25 cellular contexts compared by ENCODE assay signal in the genomic region with DNA sequence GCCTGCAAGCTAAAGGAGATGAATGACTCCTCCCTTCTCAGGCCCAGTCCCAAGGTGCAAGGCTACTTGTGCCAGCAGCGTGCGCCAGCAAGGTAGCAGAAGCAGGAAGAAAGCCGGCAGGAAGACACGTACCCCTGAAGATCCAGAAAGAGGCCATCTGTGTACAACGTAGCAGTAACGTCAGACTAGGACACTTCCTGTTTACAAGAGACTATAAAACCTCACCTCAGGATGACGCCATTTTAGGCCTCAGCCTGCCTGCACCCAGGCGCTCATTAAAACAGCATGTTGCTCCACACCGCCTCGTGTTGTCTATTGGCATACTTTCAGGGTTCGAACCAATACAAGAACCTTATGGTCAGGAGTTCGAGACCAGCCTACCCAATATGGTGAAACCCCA. TPM values are rescaled to one million over a fixed set of nuclear protein-coding genes. Genes with fewer than 3 reads are reported as not detected.
DNase-seq lines count a peak whose midpoint lies in the region; ATAC-seq and TF ChIP-seq lines count a peak whose summit lies in the region.
"Had no signal": no experiment of that assay in that cellular context is flagged by ENCODE, and none has a peak within 500 bp of the region (broad histone marks: within the 10 kb centered on the region; RNA-seq: fewer than 3 reads in every experiment).

No MANE protein-coding gene starts in this region.

- CTCF ChIA-PET in activated CD4-positive, alpha-beta memory T cell treated with anti-CD3 and anti-CD28 coated beads, Interleukin-2, amount 10 ng/mL, durations not matched to agents 7 days and 5 days (lab: Charles Lee) = interaction anchor here (0.7 kb wide), 1 partner anchor 437 kb away, joined by 3 read pairs; no protein-coding TSS in a partner anchor
- CTCF ChIA-PET in activated CD4-positive, alpha-beta memory T cell treated with anti-CD3 and anti-CD28 coated beads for 36 hours (lab: Charles Lee) = no interaction called here

- peak; percentile 16 for DNase-seq in activated CD4-positive, alpha-beta memory T cell treated with anti-CD3 and anti-CD28 coated beads, Interleukin-2, amount 10 ng/mL, durations not matched to agents 7 days and 5 days
- no peak for DNase-seq in activated CD4-positive, alpha-beta memory T cell treated with anti-CD3 and anti-CD28 coated beads for 36 hours
- DNase-seq in GM23338 (ENCODE audit: low spot score) (no peak), neural progenitor cell (ENCODE audit: low spot score) (no peak), NCI-H1436 treated with DMSO at 0.1 percent for 48 hours (lab: John Stamatoyannopoulos, UW) (no peak), epidermal melanocyte (ENCODE audit: insufficient read length, low spot score) (no peak)
- DNase-seq: Caco-2, DMS79, GF-D8, H7, Karpas-422, NCI-H1694, NCI-H2029 treated with DMSO at 0.1 percent for 48 hours, NCI-H2227 treated with DMSO at 0.1 percent for 48 hours, NCI-H526 treated with DMSO at 0.1 percent for 48 hours, OCI-M1, Peyer's patch, SIG-M5, SK-N-SH had no signal

- H3K36me3 ChIP-seq in GM23338 (ENCODE audit: insufficient read depth) (no peaks in the 10 kb centered on the region), SU-DHL-6 (ENCODE audit: low read length) (no peaks in the 10 kb centered on the region), neural progenitor cell (no peaks in the 10 kb centered on the region)
- H3K36me3 ChIP-seq: BLaER1, Peyer's patch had no signal

- H3K9me3 ChIP-seq in SU-DHL-6 (ENCODE audit: insufficient read depth, low read length) = no peaks in the 10 kb centered on the region
- H3K9me3 ChIP-seq in neural progenitor cell (ENCODE audit: low read depth) = no peaks in the 10 kb centered on the region
- H3K9me3 ChIP-seq: Caco-2, Peyer's patch, SK-N-SH had no signal

- no peak overlapping the region for H3K27ac ChIP-seq in GM23338 (ENCODE audit: low read depth)
- no peak overlapping the region for H3K27ac ChIP-seq in SU-DHL-6 (ENCODE audit: low read depth, low read length)
- H3K27ac ChIP-seq in neural progenitor cell = no peak overlapping the region
- H3K27ac ChIP-seq: BLaER1, Peyer's patch had no signal

- no peak for ATAC-seq in GM23338
- ATAC-seq in GM18907 (IDR thresholded peaks at IDR 0.05; ENCODE audit: unreplicated experiment) = no peak
- ATAC-seq: T-cell had no signal

- H3K27me3 Mint-ChIP-seq in activated CD4-positive, alpha-beta memory T cell treated with anti-CD3 and anti-CD28 coated beads, Interleukin-2, amount 10 ng/mL, durations not matched to agents 7 days and 5 days = peaks cover 4% of the 10 kb centered on the region
- no peaks in the 10 kb centered on the region for H3K27me3 Mint-ChIP-seq in activated CD4-positive, alpha-beta memory T cell treated with anti-CD3 and anti-CD28 coated beads for 36 hours
- no peaks in the 10 kb centered on the region for H3K27me3 Mint-ChIP-seq in GM23338 (ENCODE audit: insufficient read depth, low read depth, poor library complexity)
- peaks cover 2% of the 10 kb centered on the region for H3K27me3 Mint-ChIP-seq in neural progenitor cell (ENCODE audit: insufficient read depth, low read depth)
- H3K27me3 Mint-ChIP-seq: T-cell had no signal

- peaks cover 2% of the 10 kb centered on the region for H3K4me1 Mint-ChIP-seq in activated CD4-positive, alpha-beta memory T cell treated with anti-CD3 and anti-CD28 coated beads, Interleukin-2, amount 10 ng/mL, durations not matched to agents 7 days and 5 days
- H3K4me1 Mint-ChIP-seq in activated CD4-positive, alpha-beta memory T cell treated with anti-CD3 and anti-CD28 coated beads for 36 hours (ENCODE audit: low read depth) = no peaks in the 10 kb centered on the region
- H3K4me1 Mint-ChIP-seq in GM23338 (no peaks in the 10 kb centered on the region), neural progenitor cell (peaks cover 2% of the 10 kb centered on the region)
- H3K4me1 Mint-ChIP-seq: CD4-positive, CD25-positive, alpha-beta regulatory T cell had no signal

- no peak overlapping the region for H3K27ac Mint-ChIP-seq in activated CD4-positive, alpha-beta memory T cell treated with anti-CD3 and anti-CD28 coated beads, Interleukin-2, amount 10 ng/mL, durations not matched to agents 7 days and 5 days
- no peak overlapping the region for H3K27ac Mint-ChIP-seq in activated CD4-positive, alpha-beta memory T cell treated with anti-CD3 and anti-CD28 coated beads for 36 hours
- H3K27ac Mint-ChIP-seq in GM23338 = no peak overlapping the region
- peak overlapping the region; percentile 54 for H3K27ac Mint-ChIP-seq in neural progenitor cell

- H3K9me3 Mint-ChIP-seq in activated CD4-positive, alpha-beta memory T cell treated with anti-CD3 and anti-CD28 coated beads, Interleukin-2, amount 10 ng/mL, durations not matched to agents 7 days and 5 days = no peaks in the 10 kb centered on the region
- no peaks in the 10 kb centered on the region for H3K9me3 Mint-ChIP-seq in activated CD4-positive, alpha-beta memory T cell treated with anti-CD3 and anti-CD28 coated beads for 36 hours
- H3K9me3 Mint-ChIP-seq in GM23338 (no peaks in the 10 kb centered on the region), neural progenitor cell (no peaks in the 10 kb centered on the region)
- H3K9me3 Mint-ChIP-seq: T-cell had no signal

- H4K20me1 ChIP-seq in GM23338 (replicated peaks; ENCODE audit: insufficient read depth) = no peaks in the 10 kb centered on the region
- no peaks in the 10 kb centered on the region for H4K20me1 ChIP-seq in SU-DHL-6 (ENCODE audit: low read depth, low read length)
- no peaks in the 10 kb centered on the region for H4K20me1 ChIP-seq in neural progenitor cell (ENCODE audit: low read depth)
- H4K20me1 ChIP-seq: BLaER1 had no signal

- H3K4me2 ChIP-seq in GM23338 = no peak overlapping the region
- no peak overlapping the region for H3K4me2 ChIP-seq in SU-DHL-6 (ENCODE audit: low read depth, low read length, poor library complexity, severe bottlenecking)
- no peak overlapping the region for H3K4me2 ChIP-seq in neural progenitor cell
- H3K4me2 ChIP-seq: BLaER1, SK-N-SH had no signal

- TF ChIP-seq CTCF in GM23338 (conservative IDR thresholded peaks at IDR 0.05; ENCODE audit: low read depth in 2 of 2) (no peak), SU-DHL-6 (IDR thresholded peaks at IDR 0.05; ENCODE audit: insufficient read depth, low read length, poor library complexity, severe bottlenecking) (no peak), neural progenitor cell (IDR thresholded peaks at IDR 0.05) (no peak)

- H3K79me2 ChIP-seq in GM23338 (replicated peaks; ENCODE audit: insufficient read depth) (no peaks in the 10 kb centered on the region), SU-DHL-6 (ENCODE audit: insufficient read depth, low read length) (no peaks in the 10 kb centered on the region), neural progenitor cell (ENCODE audit: low read depth) (no peaks in the 10 kb centered on the region)

- POLR2A ChIA-PET in activated CD4-positive, alpha-beta memory T cell treated with anti-CD3 and anti-CD28 coated beads, Interleukin-2, amount 10 ng/mL, durations not matched to agents 7 days and 5 days (lab: Charles Lee) = no interaction called here
- POLR2A ChIA-PET in activated CD4-positive, alpha-beta memory T cell treated with anti-CD3 and anti-CD28 coated beads for 36 hours (lab: Charles Lee) = no interaction called here

- H3K4me3 ChIP-seq in GM23338 = no peak overlapping the region
- H3K4me3 ChIP-seq in SU-DHL-6 (ENCODE audit: insufficient read depth, low read length, poor library complexity, severe bottlenecking) = no peak overlapping the region
- H3K4me3 ChIP-seq in neural progenitor cell = no peak overlapping the region
- H3K4me3 ChIP-seq: BLaER1, Peyer's patch had no signal

- H3K36me3 Mint-ChIP-seq in activated CD4-positive, alpha-beta memory T cell treated with anti-CD3 and anti-CD28 coated beads, Interleukin-2, amount 10 ng/mL, durations not matched to agents 7 days and 5 days (ENCODE audit: low read depth) = peaks cover 3% of the 10 kb centered on the region
- no peaks in the 10 kb centered on the region for H3K36me3 Mint-ChIP-seq in activated CD4-positive, alpha-beta memory T cell treated with anti-CD3 and anti-CD28 coated beads for 36 hours
- H3K36me3 Mint-ChIP-seq in GM23338 (ENCODE audit: low read depth) (no peaks in the 10 kb centered on the region), neural progenitor cell (no peaks in the 10 kb centered on the region)
- H3K36me3 Mint-ChIP-seq: CD4-positive, CD25-positive, alpha-beta regulatory T cell; T-cell had no signal

- intact Hi-C loops in activated CD4-positive, alpha-beta memory T cell treated with anti-CD3 and anti-CD28 coated beads for 36 hours (cut with micrococcal nuclease) = no loop called here

- H3K9ac ChIP-seq in SU-DHL-6 (ENCODE audit: low read length) (no peak overlapping the region), neural progenitor cell (no peak overlapping the region)
- H3K9ac ChIP-seq: BLaER1, SK-N-SH had no signal

- H3F3A ChIP-seq in GM23338 (replicated peaks; ENCODE audit: low read depth) (no peaks in the 10 kb centered on the region), SU-DHL-6 (ENCODE audit: insufficient read depth) (no peaks in the 10 kb centered on the region), neural progenitor cell (ENCODE audit: low read depth) (no peaks in the 10 kb centered on the region)

- H3K4me3 Mint-ChIP-seq in activated CD4-positive, alpha-beta memory T cell treated with anti-CD3 and anti-CD28 coated beads, Interleukin-2, amount 10 ng/mL, durations not matched to agents 7 days and 5 days = no peak overlapping the region
- no peak overlapping the region for H3K4me3 Mint-ChIP-seq in activated CD4-positive, alpha-beta memory T cell treated with anti-CD3 and anti-CD28 coated beads for 36 hours
- H3K4me3 Mint-ChIP-seq in GM23338 (no peak overlapping the region), neural progenitor cell (no peak overlapping the region)
- H3K4me3 Mint-ChIP-seq: CD4-positive, CD25-positive, alpha-beta regulatory T cell; T-cell had no signal

- H3K4me1 ChIP-seq in GM23338 (ENCODE audit: insufficient read depth) = no peaks in the 10 kb centered on the region
- H3K4me1 ChIP-seq in neural progenitor cell = no peaks in the 10 kb centered on the region
- H3K4me1 ChIP-seq: BLaER1, Caco-2, Peyer's patch had no signal

- H2AFZ ChIP-seq in GM23338 = peak overlapping the region; percentile 43; the same call in 1 of the 2 replicates
- peak overlapping the region; percentile 71 for H2AFZ ChIP-seq in SU-DHL-6 (ENCODE audit: low read depth, low read length, severe bottlenecking)
- H2AFZ ChIP-seq in neural progenitor cell (replicated peaks) = no peak overlapping the region

- H3K9me2 ChIP-seq in GM23338 (ENCODE audit: insufficient read depth) (no peaks in the 10 kb centered on the region), SU-DHL-6 (replicated peaks; ENCODE audit: insufficient read depth, low read length) (no peaks in the 10 kb centered on the region)
- H3K9me2 ChIP-seq: SK-N-SH had no signal

- no peaks in the 10 kb centered on the region for H3K27me3 ChIP-seq in GM23338 (ENCODE audit: insufficient read depth)
- H3K27me3 ChIP-seq in SU-DHL-6 (ENCODE audit: low read length) = no peaks in the 10 kb centered on the region
- no peaks in the 10 kb centered on the region for H3K27me3 ChIP-seq in neural progenitor cell
- H3K27me3 ChIP-seq: BLaER1, Peyer's patch had no signal

RNA-seq across cellular contexts. Expression of a gene that starts 41.4 kb away (rescaled TPM):
- total RNA-seq in activated CD4-positive, alpha-beta memory T cell treated with anti-CD3 and anti-CD28 coated beads, Interleukin-2, amount 10 ng/mL, durations not matched to agents 7 days and 5 days = 10 to 100 TPM; 42.4 to 45.7 TPM
- total RNA-seq in activated CD4-positive, alpha-beta memory T cell treated with anti-CD3 and anti-CD28 coated beads for 36 hours = 10 to 100 TPM; 43.1 to 44.1 TPM
- total RNA-seq in GM23338 (2014; rRNA removed; shearing (Covaris generic)) = 14.6 and 17.8 TPM in 2 replicates
- 13.8 and 15.8 TPM in 2 replicates for polyA plus RNA-seq in GM23338 (2016; fragmentation: Nextera tagmentation; extraction: Ambion mirVana)
- total RNA-seq in neural progenitor cell (ENCODE audit: low replicate concordance) = 19.5 and 29.6 TPM in 2 replicates
- total RNA-seq: HT-29 had no signal

RNA-seq across cellular contexts. Expression of a gene that starts 48.7 kb away (rescaled TPM):
- 100 to 1,000 TPM; 214 to 215 TPM for total RNA-seq in activated CD4-positive, alpha-beta memory T cell treated with anti-CD3 and anti-CD28 coated beads, Interleukin-2, amount 10 ng/mL, durations not matched to agents 7 days and 5 days
- 100 to 1,000 TPM; 278 to 281 TPM for total RNA-seq in activated CD4-positive, alpha-beta memory T cell treated with anti-CD3 and anti-CD28 coated beads for 36 hours
- 249 and 272 TPM in 2 replicates for total RNA-seq in GM23338 (2014; rRNA removed; shearing (Covaris generic))
- 226 and 236 TPM in 2 replicates for polyA plus RNA-seq in GM23338 (2016; fragmentation: Nextera tagmentation; extraction: Ambion mirVana)
- total RNA-seq in neural progenitor cell (ENCODE audit: low replicate concordance) = 249 and 360 TPM in 2 replicates

RNA-seq across cellular contexts. Expression of a gene that starts 49.7 kb away (rescaled TPM):
- total RNA-seq in activated CD4-positive, alpha-beta memory T cell treated with anti-CD3 and anti-CD28 coated beads, Interleukin-2, amount 10 ng/mL, durations not matched to agents 7 days and 5 days = 100 to 1,000 TPM; 696 to 705 TPM
- total RNA-seq in activated CD4-positive, alpha-beta memory T cell treated with anti-CD3 and anti-CD28 coated beads for 36 hours = 100 to 1,000 TPM; 906 to 929 TPM
- total RNA-seq in GM23338 (2014; rRNA removed; shearing (Covaris generic)) = 598 and 602 TPM in 2 replicates
- polyA plus RNA-seq in GM23338 (2016; fragmentation: Nextera tagmentation; extraction: Ambion mirVana) = 1,534 and 1,577 TPM in 2 replicates
- 552 and 601 TPM in 2 replicates for total RNA-seq in neural progenitor cell (ENCODE audit: low replicate concordance)
